ENCODE assay signal across 9 cellular contexts in genomic region chr4:102610007-102610406, GRCh38.
DNase-seq lines count a peak whose midpoint lies in the region; ATAC-seq and TF ChIP-seq lines count a peak whose summit lies in the region.
"Had no signal": no experiment of that assay in that cellular context is flagged by ENCODE, and none has a peak within 500 bp of the region (broad histone marks: within the 10 kb centered on the region; RNA-seq: fewer than 3 reads in every experiment).

No MANE protein-coding gene starts in this region.

- no peaks in the 10 kb centered on the region for H4K20me1 ChIP-seq in Karpas-422 (ENCODE audit: insufficient read depth, low read depth, low read length)

- H3K27ac ChIP-seq in Karpas-422 (ENCODE audit: low read length) = no peak overlapping the region

- H3K79me2 ChIP-seq in Karpas-422 (ENCODE audit: low read length) = no peaks in the 10 kb centered on the region

- no peak overlapping the region for H3K4me3 Mint-ChIP-seq in activated CD4-positive, alpha-beta T cell treated with anti-CD3 and anti-CD28 coated beads, Interleukin-2, amount 10 ng/mL, durations not matched to agents 24 days and 14 days
- H3K4me3 Mint-ChIP-seq in neural crest cell = no peak overlapping the region
- no peak overlapping the region for H3K4me3 Mint-ChIP-seq in CD14-positive monocyte

- no peak overlapping the region for H3K9ac ChIP-seq in Karpas-422 (ENCODE audit: low read length)
- no peak overlapping the region for H3K9ac ChIP-seq in adipocyte (ENCODE audit: low read length)

- no peaks in the 10 kb centered on the region for H3K27me3 ChIP-seq in Karpas-422 (ENCODE audit: low read length)
- no peaks in the 10 kb centered on the region for H3K27me3 ChIP-seq in adipocyte (replicated peaks; ENCODE audit: control insufficient read depth, insufficient read depth, low read length)

- H3K27me3 Mint-ChIP-seq in activated CD4-positive, alpha-beta T cell treated with anti-CD3 and anti-CD28 coated beads, Interleukin-2, amount 10 ng/mL, durations not matched to agents 24 days and 14 days = no peaks in the 10 kb centered on the region
- H3K27me3 Mint-ChIP-seq in neural crest cell (ENCODE audit: low read depth) (no peaks in the 10 kb centered on the region), CD14-positive monocyte (ENCODE audit: low read depth in 3 of 3) (no peaks in the 10 kb centered on the region)

- H3K36me3 ChIP-seq in Karpas-422 (ENCODE audit: insufficient read depth, low read length) = no peaks in the 10 kb centered on the region
- peaks cover 92% of the 10 kb centered on the region for H3K36me3 ChIP-seq in adipocyte (ENCODE audit: control insufficient read depth, insufficient read depth, low read length, severe bottlenecking)

- H3K4me1 Mint-ChIP-seq in activated CD4-positive, alpha-beta T cell treated with anti-CD3 and anti-CD28 coated beads, Interleukin-2, amount 10 ng/mL, durations not matched to agents 24 days and 14 days = peaks cover 73% of the 10 kb centered on the region
- H3K4me1 Mint-ChIP-seq in neural crest cell (peaks cover 3% of the 10 kb centered on the region), CD14-positive monocyte (no peaks in the 10 kb centered on the region)

- H3K9me2 ChIP-seq in Karpas-422 (replicated peaks; ENCODE audit: insufficient read depth, low read length) = no peaks in the 10 kb centered on the region

- H3K9me3 Mint-ChIP-seq in activated CD4-positive, alpha-beta T cell treated with anti-CD3 and anti-CD28 coated beads, Interleukin-2, amount 10 ng/mL, durations not matched to agents 24 days and 14 days = no peaks in the 10 kb centered on the region
- H3K9me3 Mint-ChIP-seq in neural crest cell (no peaks in the 10 kb centered on the region), CD14-positive monocyte (no peaks in the 10 kb centered on the region)

- no peak for ATAC-seq in GM21381 (IDR thresholded peaks at IDR 0.05; ENCODE audit: unreplicated experiment)

- H3K36me3 Mint-ChIP-seq in activated CD4-positive, alpha-beta T cell treated with anti-CD3 and anti-CD28 coated beads, Interleukin-2, amount 10 ng/mL, durations not matched to agents 24 days and 14 days (ENCODE audit: low read depth) = peaks cover 91% of the 10 kb centered on the region
- H3K36me3 Mint-ChIP-seq in neural crest cell (ENCODE audit: low read depth) (peaks cover 26% of the 10 kb centered on the region), CD14-positive monocyte (peaks cover 93 to 94% of the 10 kb centered on the region in 2 donors)

- intact Hi-C loops in activated CD4-positive, alpha-beta T cell treated with anti-CD3 and anti-CD28 coated beads, Interleukin-2, amount 10 ng/mL, durations not matched to agents 24 days and 14 days (cut with micrococcal nuclease) = loop anchor here (5.0 kb wide), 2 partner anchors 263 to 487 kb away; partner anchors contain the start of genes BDH2 and SLC39A8
- intact Hi-C loops in CD14-positive monocyte (cut with micrococcal nuclease) = no loop called here

- H3K4me1 ChIP-seq in Karpas-422 (ENCODE audit: low read length) = peaks cover 7% of the 10 kb centered on the region
- H3K4me1 ChIP-seq in adipocyte (ENCODE audit: control insufficient read depth, insufficient read depth, low read length) = no peaks in the 10 kb centered on the region

- TF ChIP-seq CTCF in neural crest cell (conservative IDR thresholded peaks at IDR 0.05) (peak; percentile 28), CD14-positive monocyte (IDR thresholded peaks at IDR 0.05) (no peak)

- H2AFZ ChIP-seq in Karpas-422 (ENCODE audit: low read length) = no peak overlapping the region

- H3K4me2 ChIP-seq in Karpas-422 (ENCODE audit: low read depth, low read length, poor library complexity, severe bottlenecking) = no peak overlapping the region

- no peak overlapping the region for H3K4me3 ChIP-seq in Karpas-422 (ENCODE audit: low read length)
- no peak overlapping the region for H3K4me3 ChIP-seq in adipocyte (ENCODE audit: low read length)

- no peaks in the 10 kb centered on the region for H3K9me3 ChIP-seq in Karpas-422 (ENCODE audit: low read length)
- H3K9me3 ChIP-seq in adipocyte (ENCODE audit: control insufficient read depth, low read length) = no peaks in the 10 kb centered on the region

- H3K27ac Mint-ChIP-seq in activated CD4-positive, alpha-beta T cell treated with anti-CD3 and anti-CD28 coated beads, Interleukin-2, amount 10 ng/mL, durations not matched to agents 24 days and 14 days = peak overlapping the region; percentile 73
- H3K27ac Mint-ChIP-seq in neural crest cell (ENCODE audit: unreplicated experiment) (no peak overlapping the region), CD14-positive monocyte (no peak overlapping the region)

- no peak for DNase-seq in activated CD4-positive, alpha-beta T cell treated with anti-CD3 and anti-CD28 coated beads, Interleukin-2, amount 10 ng/mL, durations not matched to agents 24 days and 14 days
- no peak for DNase-seq in activated CD4-positive, alpha-beta T cell treated with anti-CD3 and anti-CD28 coated beads, Interleukin-2, amount 50 U/mL, for 1 hour
- peak; percentile 64 for DNase-seq in Karpas-422
- peak; percentile 28 for DNase-seq in adipocyte (ENCODE audit: low read depth)
- DNase-seq in neural crest cell (ENCODE audit: low read depth, low spot score) = no peak
- DNase-seq in CD14-positive monocyte (ENCODE audit: low spot score) = no peak
- DNase-seq in NCI-H1417 treated with DMSO at 0.1 percent for 48 hours (lab: John Stamatoyannopoulos, UW) = no peak
- DNase-seq: NCI-H1436 treated with DMSO at 0.1 percent for 48 hours had no signal

Comparison
In these comparisons a context has a peak if more than half of its experiments do, and no peak if none do; other contexts are left out.
1. DNase-seq: peak in Karpas-422 (single experiment) and adipocyte (single experiment); none in activated CD4-positive, alpha-beta T cell treated with anti-CD3 and anti-CD28 coated beads, Interleukin-2, amount 10 ng/mL, durations not matched to agents 24 days and 14 days (single experiment), activated CD4-positive, alpha-beta T cell treated with anti-CD3 and anti-CD28 coated beads, Interleukin-2, amount 50 U/mL, for 1 hour (single experiment), neural crest cell (single experiment), CD14-positive monocyte (single experiment) and NCI-H1417 treated with DMSO at 0.1 percent for 48 hours (single experiment).